Comparison of ENCODE assay signal across 9 cellular contexts in the genomic region with DNA sequence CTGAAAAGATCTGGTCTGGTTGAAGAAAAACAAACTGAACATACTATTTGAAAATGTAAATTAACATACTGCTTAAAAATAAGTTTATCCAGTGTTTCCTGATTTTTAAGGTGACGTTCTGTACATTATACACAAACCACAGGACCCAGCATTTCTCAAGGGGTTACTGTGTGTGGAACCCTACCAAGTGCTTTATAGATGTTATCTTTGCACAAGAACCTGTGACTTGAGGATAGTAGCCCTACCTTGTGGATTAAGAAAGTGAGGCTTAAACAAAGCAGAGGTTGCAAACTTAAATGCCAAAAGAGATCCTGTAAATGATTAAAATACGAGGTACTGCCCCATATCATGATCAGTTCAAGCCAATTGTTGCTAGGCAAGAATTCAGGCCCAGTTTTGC. TPM values are rescaled to one million over a fixed set of nuclear protein-coding genes. Genes with fewer than 3 reads are reported as not detected.
A peak's percentile ranks its signal among the peaks of the same experiment; 100 is the strongest.
DNase-seq lines count a peak whose midpoint lies in the region; TF ChIP-seq lines count a peak whose summit lies in the region.
"Had no signal": no experiment of that assay in that cellular context is flagged by ENCODE, and none has a peak within 500 bp of the region (broad histone marks: within the 10 kb centered on the region; RNA-seq: fewer than 3 reads in every experiment).

No MANE protein-coding gene starts in this region.

- H3K27me3 ChIP-seq in breast epithelium = no peaks in the 10 kb centered on the region
- H3K27me3 ChIP-seq in mucosa of stomach (ENCODE audit: control insufficient read depth, insufficient read depth, low read length) = no peaks in the 10 kb centered on the region

- peak overlapping the region; percentile 98 to 100 for H3K27ac ChIP-seq in breast epithelium

- H3K27me3 Mint-ChIP-seq in activated naive CD4-positive, alpha-beta T cell treated with anti-CD3 and anti-CD28 coated beads, Interleukin-2, amount 50 U/mL, for 24 hours = no peaks in the 10 kb centered on the region
- H3K27me3 Mint-ChIP-seq in type B pancreatic cell = peaks cover 11% of the 10 kb centered on the region

- H3K9ac ChIP-seq in mucosa of stomach (ENCODE audit: low read length) = peak overlapping the region; percentile 100

- H3K36me3 ChIP-seq in breast epithelium (no peaks in the 10 kb centered on the region), mucosa of stomach (ENCODE audit: control insufficient read depth, insufficient read depth, low read length) (no peaks in the 10 kb centered on the region)

- H3K4me3 Mint-ChIP-seq in activated naive CD4-positive, alpha-beta T cell treated with anti-CD3 and anti-CD28 coated beads, Interleukin-2, amount 50 U/mL, for 24 hours = peak overlapping the region; percentile 99
- peak overlapping the region; percentile 99 for H3K4me3 Mint-ChIP-seq in type B pancreatic cell

- H3K9me3 ChIP-seq in breast epithelium = no peaks in the 10 kb centered on the region
- H3K9me3 ChIP-seq in mucosa of stomach (ENCODE audit: control insufficient read depth, low read length) = no peaks in the 10 kb centered on the region

- H3K27ac Mint-ChIP-seq in activated naive CD4-positive, alpha-beta T cell treated with anti-CD3 and anti-CD28 coated beads, Interleukin-2, amount 50 U/mL, for 24 hours = peak overlapping the region; percentile 100
- H3K27ac Mint-ChIP-seq in type B pancreatic cell = peak overlapping the region; percentile 95

- TF ChIP-seq CTCF in breast epithelium (IDR thresholded peaks at IDR 0.05) (no peak), type B pancreatic cell (conservative IDR thresholded peaks at IDR 0.05) (no peak)

- peaks cover 2% of the 10 kb centered on the region for H3K36me3 Mint-ChIP-seq in activated naive CD4-positive, alpha-beta T cell treated with anti-CD3 and anti-CD28 coated beads, Interleukin-2, amount 50 U/mL, for 24 hours
- no peaks in the 10 kb centered on the region for H3K36me3 Mint-ChIP-seq in type B pancreatic cell

- DNase-seq in activated naive CD4-positive, alpha-beta T cell (lab: John Stamatoyannopoulos, UW) = no peak
- DNase-seq in breast epithelium (ENCODE audit: low spot score in 2 of 2) (no peak), type B pancreatic cell (ENCODE audit: extremely low spot score, unreplicated experiment) (no peak), SHP77 (lab: John Stamatoyannopoulos, UW) (no peak), NCI-H524 (lab: John Stamatoyannopoulos, UW) (no peak)
- DNase-seq in stimulated activated CD4-positive, alpha-beta T cell treated with anti-CD3 and anti-CD28 coated beads, Interleukin-12 subunit alpha, Interleukin-12 subunit beta, amount 100 ng/mL, for 4 hours = no peak
- DNase-seq: NCI-H1105 treated with DMSO at 0.1 percent for 48 hours had no signal

- H3K4me3 ChIP-seq in breast epithelium = peak overlapping the region; percentile 79 to 98 (median 98)
- H3K4me3 ChIP-seq in mucosa of stomach (ENCODE audit: low read length) = peak overlapping the region; percentile 92

- TF ChIP-seq POLR2A in breast epithelium (IDR thresholded peaks at IDR 0.05) = no peak

- peaks cover 65% of the 10 kb centered on the region for H3K4me1 Mint-ChIP-seq in activated naive CD4-positive, alpha-beta T cell treated with anti-CD3 and anti-CD28 coated beads, Interleukin-2, amount 50 U/mL, for 24 hours
- H3K4me1 Mint-ChIP-seq in type B pancreatic cell (ENCODE audit: unreplicated experiment) = peaks cover 52% of the 10 kb centered on the region

- H3K9me3 Mint-ChIP-seq in activated naive CD4-positive, alpha-beta T cell treated with anti-CD3 and anti-CD28 coated beads, Interleukin-2, amount 50 U/mL, for 24 hours = no peaks in the 10 kb centered on the region
- no peaks in the 10 kb centered on the region for H3K9me3 Mint-ChIP-seq in type B pancreatic cell

- intact Hi-C loops in breast epithelium (cut with DNase I; ENCODE audit: low total_unique reads) = loop anchor here (10.0 kb wide), 1 partner anchor 185 kb away; no protein-coding TSS in a partner anchor

- peaks cover 0 to 26% of the 10 kb centered on the region in 2 donors for H3K4me1 ChIP-seq in breast epithelium
- H3K4me1 ChIP-seq in mucosa of stomach (ENCODE audit: control insufficient read depth, insufficient read depth, low read length) = peaks cover 37% of the 10 kb centered on the region

RNA-seq across cellular contexts. Expression of gene KLF9, which starts 4.7 kb away (rescaled TPM):
- total RNA-seq in breast epithelium (100 to 1,000 TPM; 129 to 223 (median 206) TPM), type B pancreatic cell (ENCODE audit: low replicate concordance) (16.7 and 21.6 TPM in 2 replicates)
